In genomic region chr9:4155224-4156026, GRCh38 we compare ENCODE assay signal across 11 cellular contexts.
"Had no signal": no experiment of that assay in that cellular context is flagged by ENCODE, and none has a peak within 500 bp of the region (broad histone marks: within the 10 kb centered on the region; RNA-seq: fewer than 3 reads in every experiment).

No MANE protein-coding gene starts in this region.

- H3K4me3 Mint-ChIP-seq: activated naive CD8-positive, alpha-beta T cell treated with anti-CD3 and anti-CD28 coated beads, Interleukin-2, amount 50 U/mL, for 24 hours; natural killer cell treated with Interleukin-12 subunit alpha and Interleukin-12 subunit beta and Interleukin-15 and Interleukin-18, amount 100 ng/mL, for 72 hours; type B pancreatic cell had no signal

- DNase-seq: activated CD4-positive, CD25-positive, alpha-beta regulatory T cell treated with anti-CD3 and anti-CD28 coated beads, Interleukin-2, amount 50 U/mL, for 72 hours; activated naive CD4-positive, alpha-beta T cell treated with Interleukin-2 at 50 U/mL for 16 hours; activated naive CD8-positive, alpha-beta T cell treated with anti-CD3 and anti-CD28 coated beads, Interleukin-2, amount 50 U/mL, for 24 hours; islet precursor cell; left ventricle myocardium superior; nucleus accumbens; right cardiac atrium; stimulated activated naive CD8-positive, alpha-beta T cell treated with anti-CD3 and anti-CD28 coated beads, Interleukin-15, Interleukin-2, amounts not matched to agents 100 U/mL and 50 U/mL, for 24 hours; SW 1271 had no signal

- H3K36me3 Mint-ChIP-seq: natural killer cell treated with Interleukin-12 subunit alpha and Interleukin-12 subunit beta and Interleukin-15 and Interleukin-18, amount 100 ng/mL, for 72 hours; type B pancreatic cell had no signal

- H3K4me1 Mint-ChIP-seq: activated naive CD8-positive, alpha-beta T cell treated with anti-CD3 and anti-CD28 coated beads, Interleukin-2, amount 50 U/mL, for 24 hours had no signal

- H3K27ac Mint-ChIP-seq: activated naive CD8-positive, alpha-beta T cell treated with anti-CD3 and anti-CD28 coated beads, Interleukin-2, amount 50 U/mL, for 24 hours; natural killer cell treated with Interleukin-12 subunit alpha and Interleukin-12 subunit beta and Interleukin-15 and Interleukin-18, amount 100 ng/mL, for 72 hours; type B pancreatic cell had no signal

- H3K9me3 Mint-ChIP-seq: activated naive CD8-positive, alpha-beta T cell treated with anti-CD3 and anti-CD28 coated beads, Interleukin-2, amount 50 U/mL, for 24 hours; natural killer cell treated with Interleukin-12 subunit alpha and Interleukin-12 subunit beta and Interleukin-15 and Interleukin-18, amount 100 ng/mL, for 72 hours; type B pancreatic cell had no signal

- H3K27me3 Mint-ChIP-seq: activated naive CD8-positive, alpha-beta T cell treated with anti-CD3 and anti-CD28 coated beads, Interleukin-2, amount 50 U/mL, for 24 hours; type B pancreatic cell had no signal

- ATAC-seq: activated naive CD8-positive, alpha-beta T cell treated with anti-CD3 and anti-CD28 coated beads, Interleukin-2, amount 50 U/mL, for 24 hours; left ventricle myocardium superior; natural killer cell treated with Interleukin-12 subunit alpha and Interleukin-12 subunit beta and Interleukin-15 and Interleukin-18, amount 100 ng/mL, for 72 hours; right cardiac atrium; stimulated activated naive CD8-positive, alpha-beta T cell treated with anti-CD3 and anti-CD28 coated beads, Interleukin-15, Interleukin-2, amounts not matched to agents 100 U/mL and 50 U/mL, for 24 hours had no signal
